8 cellular contexts compared by ENCODE assay signal in genomic region chr14:103716091-103716801, GRCh38. TPM values are rescaled to one million over a fixed set of nuclear protein-coding genes. Genes with fewer than 3 reads are reported as not detected.
A peak's percentile ranks its signal among the peaks of the same experiment; 100 is the strongest.
DNase-seq lines count a peak whose midpoint lies in the region; ATAC-seq and TF ChIP-seq lines count a peak whose summit lies in the region.

No MANE protein-coding gene starts in this region.

- H3K27ac Mint-ChIP-seq in CD8-positive, alpha-beta T cell, result peak overlapping the region; percentile 41
- H3K27ac Mint-ChIP-seq in memory B cell, result no peak overlapping the region

- in situ Hi-C loops in transverse colon (cut with MboI; ENCODE audit: low pct_ligation_motif_present in 1 of 4, low pct_unique_long_range_greater_than_20kb in 1 of 4, low sequenced_read_pairs in 3 of 4), result no loop called here

- no peak overlapping the region for H3K27ac ChIP-seq in CD8-positive, alpha-beta T cell (ENCODE audit: low read depth, low read length)
- H3K27ac ChIP-seq in cingulate gyrus (ENCODE audit: low read depth, low read length), result peak overlapping the region; percentile 65
- peak overlapping the region; percentile 91 to 97 (median 92) for H3K27ac ChIP-seq in transverse colon

- no peak for TF ChIP-seq POLR2A in transverse colon (IDR thresholded peaks at IDR 0.05)

- H3K27me3 Mint-ChIP-seq in CD8-positive, alpha-beta T cell (ENCODE audit: low read depth), result no peaks in the 10 kb centered on the region
- no peaks in the 10 kb centered on the region for H3K27me3 Mint-ChIP-seq in memory B cell

- peak in 1 of 7 experiments; percentile 53 for DNase-seq in CD8-positive, alpha-beta T cell
- peak; percentile 11 for DNase-seq in MV-4-11 (lab: John Stamatoyannopoulos, UW)
- DNase-seq in memory B cell (ENCODE audit: low spot score in 2 of 2), result peak in 1 of 2 donors; percentile 31
- peak; percentile 60 for DNase-seq in transverse colon
- DNase-seq in NCI-H2029 treated with DMSO at 0.1 percent for 48 hours (lab: John Stamatoyannopoulos, UW), result no peak
- DNase-seq in GF-D8 (lab: John Stamatoyannopoulos, UW), result no peak

- no peak for ATAC-seq in CD8-positive, alpha-beta T cell
- ATAC-seq in GM19455 (IDR thresholded peaks at IDR 0.05; ENCODE audit: unreplicated experiment) (peak; percentile 9), memory B cell (ENCODE audit: low read depth) (no peak)

- H3K9me3 ChIP-seq in CD8-positive, alpha-beta T cell (ENCODE audit: low read length), result no peaks in the 10 kb centered on the region
- H3K9me3 ChIP-seq in transverse colon, result no peaks in the 10 kb centered on the region

- WGBS in transverse colon (ENCODE audit: low coverage in 1 of 2), 2 donors, result 1% methylated on average over 39 of the region's 72 CpGs; no CpG with 5 or more reads in 1 of the 2 donors

- H3K36me3 ChIP-seq in CD8-positive, alpha-beta T cell (ENCODE audit: insufficient read depth, low read length), result no peaks in the 10 kb centered on the region
- H3K36me3 ChIP-seq in transverse colon, result no peaks in the 10 kb centered on the region

- H3K4me1 Mint-ChIP-seq in CD8-positive, alpha-beta T cell (ENCODE audit: low read depth), result peaks cover 43% of the 10 kb centered on the region
- H3K4me1 Mint-ChIP-seq in memory B cell, result peaks cover 26% of the 10 kb centered on the region

- H3K36me3 Mint-ChIP-seq in CD8-positive, alpha-beta T cell, result peaks cover 6% of the 10 kb centered on the region
- H3K36me3 Mint-ChIP-seq in memory B cell, result no peaks in the 10 kb centered on the region

- no peak for TF ChIP-seq EP300 in transverse colon (IDR thresholded peaks at IDR 0.05; ENCODE audit: low read depth)

- intact Hi-C loops in CD8-positive, alpha-beta T cell (cut with DNase I, micrococcal nuclease), result loop anchor here (5.0 kb wide), 4 partner anchors 109 to 1306 kb away; partner anchors contain the start of genes CDCA4 (in 1 of the 2), EIF5 (in 1 of the 2) and MARK3 (in 1 of the 2)
- intact Hi-C loops in transverse colon (cut with DNase I; ENCODE audit: low total_unique reads), result loop anchor here (10.0 kb wide), 1 partner anchor 141 kb away; no protein-coding TSS in a partner anchor

- peak overlapping the region; percentile 74 for H3K4me3 ChIP-seq in CD8-positive, alpha-beta T cell (ENCODE audit: low read depth, low read length)
- peak overlapping the region; percentile 50 to 96 (median 87) for H3K4me3 ChIP-seq in transverse colon

- H3K9me3 Mint-ChIP-seq in CD8-positive, alpha-beta T cell, result no peaks in the 10 kb centered on the region
- H3K9me3 Mint-ChIP-seq in memory B cell, result no peaks in the 10 kb centered on the region

- peaks cover 18% of the 10 kb centered on the region for H3K4me1 ChIP-seq in CD8-positive, alpha-beta T cell (ENCODE audit: insufficient read depth, low read length)
- peaks cover 24 to 55% (median 40%) of the 10 kb centered on the region in 4 donors for H3K4me1 ChIP-seq in transverse colon

- CTCF ChIA-PET in CD8-positive, alpha-beta T cell (lab: Charles Lee), result no interaction called here

- H3K27me3 ChIP-seq in CD8-positive, alpha-beta T cell (ENCODE audit: insufficient read depth, low read length), result no peaks in the 10 kb centered on the region
- no peaks in the 10 kb centered on the region for H3K27me3 ChIP-seq in transverse colon

- no peak for TF ChIP-seq CTCF in CD8-positive, alpha-beta T cell (IDR thresholded peaks at IDR 0.05)
- no peak for TF ChIP-seq CTCF in transverse colon (IDR thresholded peaks at IDR 0.05)

- POLR2A ChIA-PET in CD8-positive, alpha-beta T cell (lab: Charles Lee), result interaction anchor here (0.7 to 1.2 kb wide), 4 partner anchors 26 to 159 kb away, joined by 3 to 6 read pairs (median 3); no protein-coding TSS in a partner anchor

- H3K4me3 Mint-ChIP-seq in CD8-positive, alpha-beta T cell, result peak overlapping the region; percentile 80
- H3K4me3 Mint-ChIP-seq in memory B cell, result peak overlapping the region; percentile 82

RNA-seq across cellular contexts. Expression of gene ZFYVE21, which starts 0.6 kb away (rescaled TPM):
- total RNA-seq in CD8-positive, alpha-beta T cell, result 1 to 10 TPM; 2.5 to 3.7 TPM
- 100 to 1,000 TPM in 2 of 4 donors, 10 to 100 TPM in 2; 90.2 to 214 (median 137) TPM for total RNA-seq in transverse colon

RNA-seq across cellular contexts. Expression of gene XRCC3, which starts 1.0 kb away (rescaled TPM):
- 1 to 10 TPM; 5.5 to 6.6 TPM for total RNA-seq in CD8-positive, alpha-beta T cell
- 10 to 100 TPM in 2 of 4 donors, 1 to 10 TPM in 2; 7.8 to 47.6 (median 23.8) TPM for total RNA-seq in transverse colon

Comparison
In these comparisons a context has a peak if more than half of its experiments do, and no peak if none do; other contexts are left out.
1. DNase-seq: peak in MV-4-11 (single experiment) and transverse colon (single experiment); none in NCI-H2029 treated with DMSO at 0.1 percent for 48 hours (single experiment) and GF-D8 (single experiment).
2. RNA of gene ZFYVE21, which starts 0.6 kb away (total RNA-seq): 90.2 to 214 TPM in transverse colon; 2.5 to 3.7 TPM in CD8-positive, alpha-beta T cell; every median in the first group is over 10 times any median in the second.